8 cellular contexts compared by ENCODE assay signal in genomic region chr3:129892486-129892856, GRCh38. TPM values are rescaled to one million over a fixed set of nuclear protein-coding genes. Genes with fewer than 3 reads are reported as not detected.
DNase-seq lines count a peak whose midpoint lies in the region; ATAC-seq and TF ChIP-seq lines count a peak whose summit lies in the region.

No MANE protein-coding gene starts in this region.

- peak; percentile 41 for DNase-seq in activated CD8-positive, alpha-beta memory T cell treated with anti-CD3 and anti-CD28 coated beads, Interleukin-2, amount 10 ng/mL, durations not matched to agents 7 days and 5 days
- DNase-seq in activated CD8-positive, alpha-beta memory T cell treated with anti-CD3 and anti-CD28 coated beads for 24 hours: no peak
- peak; percentile 43 for DNase-seq in activated CD8-positive, alpha-beta T cell treated with anti-CD3 and anti-CD28 coated beads for 36 hours
- DNase-seq in foreskin fibroblast (no peak), GM10248 (ENCODE audit: extremely low spot score) (no peak), NCI-H187 (lab: John Stamatoyannopoulos, UW) (no peak)

- H3K27ac ChIP-seq in skin epidermis: peak overlapping the region in 20 of 21 experiments; percentile 81 to 98 (median 95)

- intact Hi-C loops in activated CD8-positive, alpha-beta T cell treated with anti-CD3 and anti-CD28 coated beads for 36 hours (cut with micrococcal nuclease): no loop called here

- H3K36me3 Mint-ChIP-seq in activated CD8-positive, alpha-beta memory T cell treated with anti-CD3 and anti-CD28 coated beads, Interleukin-2, amount 10 ng/mL, durations not matched to agents 7 days and 5 days: peaks cover 5% of the 10 kb centered on the region
- H3K36me3 Mint-ChIP-seq in activated CD8-positive, alpha-beta T cell treated with anti-CD3 and anti-CD28 coated beads for 36 hours (ENCODE audit: low read depth): peaks cover 15% of the 10 kb centered on the region

- peaks cover 39% of the 10 kb centered on the region for H3K4me1 Mint-ChIP-seq in activated CD8-positive, alpha-beta memory T cell treated with anti-CD3 and anti-CD28 coated beads, Interleukin-2, amount 10 ng/mL, durations not matched to agents 7 days and 5 days
- H3K4me1 Mint-ChIP-seq in activated CD8-positive, alpha-beta T cell treated with anti-CD3 and anti-CD28 coated beads for 36 hours (ENCODE audit: low read depth): peaks cover 49% of the 10 kb centered on the region

- H3K27ac Mint-ChIP-seq in activated CD8-positive, alpha-beta memory T cell treated with anti-CD3 and anti-CD28 coated beads, Interleukin-2, amount 10 ng/mL, durations not matched to agents 7 days and 5 days: peak overlapping the region; percentile 84
- peak overlapping the region; percentile 81 for H3K27ac Mint-ChIP-seq in activated CD8-positive, alpha-beta T cell treated with anti-CD3 and anti-CD28 coated beads for 36 hours

- H3K4me3 ChIP-seq in foreskin fibroblast (ENCODE audit: low read depth in 1 of 2, low read length in 2 of 2): peak overlapping the region; percentile 67 to 83
- peak overlapping the region; percentile 77 to 98 (median 93) for H3K4me3 ChIP-seq in skin epidermis

- no peak for ATAC-seq in activated CD8-positive, alpha-beta memory T cell treated with anti-CD3 and anti-CD28 coated beads, Interleukin-2, amount 10 ng/mL, durations not matched to agents 7 days and 5 days
- no peak for ATAC-seq in activated CD8-positive, alpha-beta T cell treated with anti-CD3 and anti-CD28 coated beads for 36 hours
- ATAC-seq in HG02981 (IDR thresholded peaks at IDR 0.05; ENCODE audit: unreplicated experiment): no peak

- no peaks in the 10 kb centered on the region for H3K9me3 Mint-ChIP-seq in activated CD8-positive, alpha-beta memory T cell treated with anti-CD3 and anti-CD28 coated beads, Interleukin-2, amount 10 ng/mL, durations not matched to agents 7 days and 5 days (ENCODE audit: low read depth)
- H3K9me3 Mint-ChIP-seq in activated CD8-positive, alpha-beta T cell treated with anti-CD3 and anti-CD28 coated beads for 36 hours: no peaks in the 10 kb centered on the region

- H3K27me3 Mint-ChIP-seq in activated CD8-positive, alpha-beta memory T cell treated with anti-CD3 and anti-CD28 coated beads, Interleukin-2, amount 10 ng/mL, durations not matched to agents 7 days and 5 days: no peaks in the 10 kb centered on the region
- H3K27me3 Mint-ChIP-seq in activated CD8-positive, alpha-beta T cell treated with anti-CD3 and anti-CD28 coated beads for 36 hours: no peaks in the 10 kb centered on the region

- TF ChIP-seq CTCF in activated CD8-positive, alpha-beta T cell treated with anti-CD3 and anti-CD28 coated beads for 36 hours (IDR thresholded peaks at IDR 0.05): no peak
- TF ChIP-seq CTCF in foreskin fibroblast (IDR thresholded peaks at IDR 0.05; ENCODE audit: low read depth, low read length) (no peak), GM10248 (IDR thresholded peaks at IDR 0.05; ENCODE audit: control extremely low read depth, extremely low read depth, low read depth, missing control alignments) (no peak)

- CTCF ChIA-PET in activated CD8-positive, alpha-beta memory T cell treated with anti-CD3 and anti-CD28 coated beads, Interleukin-2, amount 10 ng/mL, durations not matched to agents 7 days and 5 days (lab: Charles Lee): interaction anchor here (0.8 to 1.9 kb wide), 8 partner anchors 13 to 402 kb away, joined by 3 to 6 read pairs (median 3); no protein-coding TSS in a partner anchor
- CTCF ChIA-PET in activated CD8-positive, alpha-beta T cell treated with anti-CD3 and anti-CD28 coated beads for 36 hours (lab: Charles Lee): interaction anchor here (1.2 to 1.9 kb wide), 2 partner anchors 43 to 265 kb away, joined by 3 to 9 read pairs; no protein-coding TSS in a partner anchor
- CTCF ChIA-PET in GM10248 (lab: Yijun Ruan, JAX): interaction anchor here (1.0 to 5.7 kb wide), 4 partner anchors 13 to 53 kb away, joined by 3 to 27 read pairs (median 4); no protein-coding TSS in a partner anchor

- peak overlapping the region; percentile 85 for H3K4me3 Mint-ChIP-seq in activated CD8-positive, alpha-beta memory T cell treated with anti-CD3 and anti-CD28 coated beads, Interleukin-2, amount 10 ng/mL, durations not matched to agents 7 days and 5 days
- H3K4me3 Mint-ChIP-seq in activated CD8-positive, alpha-beta T cell treated with anti-CD3 and anti-CD28 coated beads for 36 hours: peak overlapping the region; percentile 82

- POLR2A ChIA-PET in activated CD8-positive, alpha-beta T cell treated with anti-CD3 and anti-CD28 coated beads for 36 hours (lab: Charles Lee): interaction anchor here (0.7 to 1.0 kb wide), 4 partner anchors 16 to 452 kb away, joined by 3 to 7 read pairs (median 4); partner anchors contain the start of gene IFT122
- POLR2A ChIA-PET in GM10248 (lab: Yijun Ruan, JAX): no interaction called here

RNA-seq across cellular contexts. Expression of gene TMCC1, which starts 1.0 kb away (rescaled TPM):
- total RNA-seq in activated CD8-positive, alpha-beta memory T cell treated with anti-CD3 and anti-CD28 coated beads, Interleukin-2, amount 10 ng/mL, durations not matched to agents 7 days and 5 days: 10 to 100 TPM; 17.6 to 17.8 TPM
- total RNA-seq in activated CD8-positive, alpha-beta T cell treated with anti-CD3 and anti-CD28 coated beads for 36 hours: 10 to 100 TPM; 14.1 to 18.0 TPM

Comparison
In these comparisons a context has a peak if more than half of its experiments do, and no peak if none do; other contexts are left out.
1. DNase-seq: peak in activated CD8-positive, alpha-beta memory T cell treated with anti-CD3 and anti-CD28 coated beads, Interleukin-2, amount 10 ng/mL, durations not matched to agents 7 days and 5 days (single experiment) and activated CD8-positive, alpha-beta T cell treated with anti-CD3 and anti-CD28 coated beads for 36 hours (single experiment); none in activated CD8-positive, alpha-beta memory T cell treated with anti-CD3 and anti-CD28 coated beads for 24 hours (single experiment), foreskin fibroblast (0 of 2), GM10248 (single experiment) and NCI-H187 (0 of 2).